In genomic region chr9:137589441-137590122, GRCh38 we compare ENCODE assay signal across 8 cellular contexts. TPM values are rescaled to one million over a fixed set of nuclear protein-coding genes. Genes with fewer than 3 reads are reported as not detected.
A peak's percentile ranks its signal among the peaks of the same experiment; 100 is the strongest.
DNase-seq lines count a peak whose midpoint lies in the region; ATAC-seq and TF ChIP-seq lines count a peak whose summit lies in the region.

No MANE protein-coding gene starts in this region.

- no peaks in the 10 kb centered on the region for H3K27me3 Mint-ChIP-seq in activated T-cell treated with anti-CD3 and anti-CD28 coated beads, Interleukin-2, amount 50 U/mL, for 24 hours

- H3K27ac Mint-ChIP-seq in activated T-cell treated with anti-CD3 and anti-CD28 coated beads, Interleukin-2, amount 50 U/mL, for 24 hours: peak overlapping the region; percentile 86

- peaks cover 9% of the 10 kb centered on the region for H3K4me1 ChIP-seq in skeletal muscle satellite cell (ENCODE audit: control insufficient read depth, insufficient read depth, low read length)

- H3K36me3 Mint-ChIP-seq in activated T-cell treated with anti-CD3 and anti-CD28 coated beads, Interleukin-2, amount 50 U/mL, for 24 hours (ENCODE audit: low read depth): peaks cover 52% of the 10 kb centered on the region

- H3K27me3 ChIP-seq in skeletal muscle satellite cell (ENCODE audit: control insufficient read depth, insufficient read depth, low read length): no peaks in the 10 kb centered on the region

- peak overlapping the region; percentile 83 for H3K4me2 ChIP-seq in skeletal muscle satellite cell (ENCODE audit: low read length)

- no peak for DNase-seq in AG09309 (ENCODE audit: low read depth)
- peak; percentile 58 for DNase-seq in activated T-cell treated with anti-CD3 and anti-CD28 coated beads, Interleukin-2, amount 50 U/mL, for 24 hours
- peak; percentile 56 for DNase-seq in hepatic stellate cell (ENCODE audit: low spot score)
- no peak for DNase-seq in NCI-H2196 treated with DMSO at 0.1 percent for 48 hours (lab: John Stamatoyannopoulos, UW; ENCODE audit: unreplicated experiment)
- no peak for DNase-seq in NCI-H524 treated with DMSO at 0.1 percent for 48 hours (lab: John Stamatoyannopoulos, UW)

- H3K4me3 Mint-ChIP-seq in activated T-cell treated with anti-CD3 and anti-CD28 coated beads, Interleukin-2, amount 50 U/mL, for 24 hours: peak overlapping the region; percentile 89

- H3K36me3 ChIP-seq in skeletal muscle satellite cell (ENCODE audit: insufficient read depth, low read length): peaks cover 37% of the 10 kb centered on the region

- TF ChIP-seq CTCF in AG09309 (IDR thresholded peaks at IDR 0.05; ENCODE audit: control insufficient read depth, insufficient read depth, low read depth, low read length, missing control alignments): no peak

- peaks cover 24% of the 10 kb centered on the region for H3K4me1 Mint-ChIP-seq in activated T-cell treated with anti-CD3 and anti-CD28 coated beads, Interleukin-2, amount 50 U/mL, for 24 hours (ENCODE audit: low read depth)

- peak overlapping the region; percentile 75 for H3K4me3 ChIP-seq in AG09309 (ENCODE audit: control insufficient read depth, low read depth, low read length)
- H3K4me3 ChIP-seq in skeletal muscle satellite cell (ENCODE audit: low read length): peak overlapping the region; percentile 91

- peak; percentile 10 for ATAC-seq in GM18909 (IDR thresholded peaks at IDR 0.05; ENCODE audit: poor library complexity, unreplicated experiment)
- ATAC-seq in HG03175 (IDR thresholded peaks at IDR 0.05; ENCODE audit: unreplicated experiment): peak; percentile 20

- no peaks in the 10 kb centered on the region for H3K9me3 ChIP-seq in skeletal muscle satellite cell (replicated peaks; ENCODE audit: low read length)

- peak overlapping the region; percentile 77 for H3K9ac ChIP-seq in skeletal muscle satellite cell (ENCODE audit: low read depth, low read length)

- H3K9me3 Mint-ChIP-seq in activated T-cell treated with anti-CD3 and anti-CD28 coated beads, Interleukin-2, amount 50 U/mL, for 24 hours: no peaks in the 10 kb centered on the region

RNA-seq across cellular contexts. Expression of gene ZMYND19, which starts 0.7 kb away (rescaled TPM):
- total RNA-seq in skeletal muscle satellite cell (2012; rRNA removed): 18.5 and 23.6 TPM in 2 replicates

RNA-seq across cellular contexts. Expression of gene DPH7, which starts 10.9 kb away (rescaled TPM):
- total RNA-seq in skeletal muscle satellite cell (2012; rRNA removed): 19.2 and 24.8 TPM in 2 replicates

RNA-seq across cellular contexts. Expression of gene ARRDC1, which starts 15.9 kb away (rescaled TPM):
- total RNA-seq in skeletal muscle satellite cell (2012; rRNA removed): 13.9 and 19.2 TPM in 2 replicates

RNA-seq across cellular contexts. Expression of gene EHMT1, which starts 29.2 kb away (rescaled TPM):
- 31.0 and 35.7 TPM in 2 replicates for total RNA-seq in skeletal muscle satellite cell (2012; rRNA removed)

RNA-seq across cellular contexts. Expression of gene MRPL41, which starts 37.9 kb away (rescaled TPM):
- total RNA-seq in skeletal muscle satellite cell (2012; rRNA removed): 65.1 and 65.9 TPM in 2 replicates

Comparison
In these comparisons a context has a peak if more than half of its experiments do, and no peak if none do; other contexts are left out.
1. DNase-seq: peak in activated T-cell treated with anti-CD3 and anti-CD28 coated beads, Interleukin-2, amount 50 U/mL, for 24 hours (single experiment) and hepatic stellate cell (single experiment); none in AG09309 (single experiment), NCI-H2196 treated with DMSO at 0.1 percent for 48 hours (single experiment) and NCI-H524 treated with DMSO at 0.1 percent for 48 hours (single experiment).